ENCODE assay signal across 8 cellular contexts in genomic region chr3:68007621-68008226, GRCh38.
DNase-seq lines count a peak whose midpoint lies in the region; ATAC-seq and FAIRE-seq lines count a peak whose summit lies in the region.

No MANE protein-coding gene starts in this region.

- peak overlapping the region; percentile 74 for H3K4me3 Mint-ChIP-seq in activated T-helper 1 cell treated with anti-CD3 and anti-CD28 coated beads, Interleukin-12 subunit alpha, Interleukin-12 subunit beta, Interleukin-2, Interleukin-4 antibody, amounts not matched to agents 30 ng/mL and 10 ng/mL and 1 ng/mL, durations not matched to agents 14 hours and 24 hours and 36 hours

- no peaks in the 10 kb centered on the region for H3K36me3 Mint-ChIP-seq in activated T-helper 1 cell treated with anti-CD3 and anti-CD28 coated beads, Interleukin-12 subunit alpha, Interleukin-12 subunit beta, Interleukin-2, Interleukin-4 antibody, amounts not matched to agents 30 ng/mL and 10 ng/mL and 1 ng/mL, durations not matched to agents 14 hours and 24 hours and 36 hours (ENCODE audit: low read depth)

- no peak for ATAC-seq in HG02840 (IDR thresholded peaks at IDR 0.05; ENCODE audit: low FRiP score, unreplicated experiment)
- ATAC-seq in HG03378 (IDR thresholded peaks at IDR 0.05; ENCODE audit: unreplicated experiment) = no peak
- no peak for ATAC-seq in GM19351 (IDR thresholded peaks at IDR 0.05; ENCODE audit: unreplicated experiment)

- no peaks in the 10 kb centered on the region for H3K4me1 Mint-ChIP-seq in activated T-helper 1 cell treated with anti-CD3 and anti-CD28 coated beads, Interleukin-12 subunit alpha, Interleukin-12 subunit beta, Interleukin-2, Interleukin-4 antibody, amounts not matched to agents 30 ng/mL and 10 ng/mL and 1 ng/mL, durations not matched to agents 14 hours and 24 hours and 36 hours (ENCODE audit: low read depth)

- H3K4me3 ChIP-seq in iPS-11a (ENCODE audit: low read depth, low read length) = peak overlapping the region; percentile 60

- H3K27me3 Mint-ChIP-seq in activated T-helper 1 cell treated with anti-CD3 and anti-CD28 coated beads, Interleukin-12 subunit alpha, Interleukin-12 subunit beta, Interleukin-2, Interleukin-4 antibody, amounts not matched to agents 30 ng/mL and 10 ng/mL and 1 ng/mL, durations not matched to agents 14 hours and 24 hours and 36 hours (ENCODE audit: insufficient read depth) = peaks cover 24% of the 10 kb centered on the region

- H3K27ac Mint-ChIP-seq in activated T-helper 1 cell treated with anti-CD3 and anti-CD28 coated beads, Interleukin-12 subunit alpha, Interleukin-12 subunit beta, Interleukin-2, Interleukin-4 antibody, amounts not matched to agents 30 ng/mL and 10 ng/mL and 1 ng/mL, durations not matched to agents 14 hours and 24 hours and 36 hours = no peak overlapping the region

- DNase-seq in NCI-H128 (lab: John Stamatoyannopoulos, UW; ENCODE audit: unreplicated experiment) (peak; percentile 5), RCC 7860 (ENCODE audit: low spot score) (no peak)
- peak; percentile 1 for DNase-seq in activated T-helper 1 cell treated with anti-CD3 and anti-CD28 coated beads, Interleukin-12 subunit alpha, Interleukin-12 subunit beta, Interleukin-2, Interleukin-4 antibody, amounts not matched to agents 30 ng/mL and 10 ng/mL and 1 ng/mL, durations not matched to agents 14 hours and 24 hours and 36 hours (ENCODE audit: low spot score)
- peak; percentile 23 to 40 for DNase-seq in stimulated activated CD4-positive, alpha-beta T cell treated with anti-CD3 and anti-CD28 coated beads, Interleukin-2, amount 100 ng/mL, for 24 hours

- no peak for FAIRE-seq in RCC 7860 (lab: Jason Lieb, UNC)

- H3K9me3 Mint-ChIP-seq in activated T-helper 1 cell treated with anti-CD3 and anti-CD28 coated beads, Interleukin-12 subunit alpha, Interleukin-12 subunit beta, Interleukin-2, Interleukin-4 antibody, amounts not matched to agents 30 ng/mL and 10 ng/mL and 1 ng/mL, durations not matched to agents 14 hours and 24 hours and 36 hours = no peaks in the 10 kb centered on the region

- intact Hi-C loops in activated T-helper 1 cell treated with anti-CD3 and anti-CD28 coated beads, Interleukin-12 subunit alpha, Interleukin-12 subunit beta, Interleukin-2, Interleukin-4 antibody, amounts not matched to agents 30 ng/mL and 10 ng/mL and 1 ng/mL, durations not matched to agents 14 hours and 24 hours and 36 hours (cut with micrococcal nuclease) = no loop called here
